Comparison of ENCODE assay signal across 1 cellular context in the genomic region with DNA sequence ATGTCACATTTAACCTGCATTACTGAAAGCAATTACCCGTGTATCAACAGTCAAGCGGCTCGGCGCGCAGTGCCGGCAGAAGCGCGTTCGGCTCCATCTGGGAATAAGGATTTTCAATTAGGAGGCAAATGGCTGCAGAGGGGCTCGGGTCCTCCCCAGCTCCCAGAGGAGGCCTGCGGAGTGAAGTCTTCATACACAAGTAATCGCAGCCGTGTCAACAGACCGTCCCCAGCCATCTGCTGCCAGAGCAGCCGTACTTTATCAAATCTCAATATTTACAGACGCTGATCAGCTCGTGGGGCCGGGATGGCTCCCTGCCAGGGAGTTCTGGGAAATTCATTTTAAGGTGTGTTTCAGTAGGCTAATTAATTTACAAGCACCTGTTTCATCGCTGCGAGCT.
TF ChIP-seq lines count a peak whose summit lies in the region.

No MANE protein-coding gene starts in this region.

TF ChIP-seq in GM23338, 12 proteins besides CTCF, POLR2A, EP300 and RAD21 (continued from another document):
- TF ChIP-seq, protein P1, sequence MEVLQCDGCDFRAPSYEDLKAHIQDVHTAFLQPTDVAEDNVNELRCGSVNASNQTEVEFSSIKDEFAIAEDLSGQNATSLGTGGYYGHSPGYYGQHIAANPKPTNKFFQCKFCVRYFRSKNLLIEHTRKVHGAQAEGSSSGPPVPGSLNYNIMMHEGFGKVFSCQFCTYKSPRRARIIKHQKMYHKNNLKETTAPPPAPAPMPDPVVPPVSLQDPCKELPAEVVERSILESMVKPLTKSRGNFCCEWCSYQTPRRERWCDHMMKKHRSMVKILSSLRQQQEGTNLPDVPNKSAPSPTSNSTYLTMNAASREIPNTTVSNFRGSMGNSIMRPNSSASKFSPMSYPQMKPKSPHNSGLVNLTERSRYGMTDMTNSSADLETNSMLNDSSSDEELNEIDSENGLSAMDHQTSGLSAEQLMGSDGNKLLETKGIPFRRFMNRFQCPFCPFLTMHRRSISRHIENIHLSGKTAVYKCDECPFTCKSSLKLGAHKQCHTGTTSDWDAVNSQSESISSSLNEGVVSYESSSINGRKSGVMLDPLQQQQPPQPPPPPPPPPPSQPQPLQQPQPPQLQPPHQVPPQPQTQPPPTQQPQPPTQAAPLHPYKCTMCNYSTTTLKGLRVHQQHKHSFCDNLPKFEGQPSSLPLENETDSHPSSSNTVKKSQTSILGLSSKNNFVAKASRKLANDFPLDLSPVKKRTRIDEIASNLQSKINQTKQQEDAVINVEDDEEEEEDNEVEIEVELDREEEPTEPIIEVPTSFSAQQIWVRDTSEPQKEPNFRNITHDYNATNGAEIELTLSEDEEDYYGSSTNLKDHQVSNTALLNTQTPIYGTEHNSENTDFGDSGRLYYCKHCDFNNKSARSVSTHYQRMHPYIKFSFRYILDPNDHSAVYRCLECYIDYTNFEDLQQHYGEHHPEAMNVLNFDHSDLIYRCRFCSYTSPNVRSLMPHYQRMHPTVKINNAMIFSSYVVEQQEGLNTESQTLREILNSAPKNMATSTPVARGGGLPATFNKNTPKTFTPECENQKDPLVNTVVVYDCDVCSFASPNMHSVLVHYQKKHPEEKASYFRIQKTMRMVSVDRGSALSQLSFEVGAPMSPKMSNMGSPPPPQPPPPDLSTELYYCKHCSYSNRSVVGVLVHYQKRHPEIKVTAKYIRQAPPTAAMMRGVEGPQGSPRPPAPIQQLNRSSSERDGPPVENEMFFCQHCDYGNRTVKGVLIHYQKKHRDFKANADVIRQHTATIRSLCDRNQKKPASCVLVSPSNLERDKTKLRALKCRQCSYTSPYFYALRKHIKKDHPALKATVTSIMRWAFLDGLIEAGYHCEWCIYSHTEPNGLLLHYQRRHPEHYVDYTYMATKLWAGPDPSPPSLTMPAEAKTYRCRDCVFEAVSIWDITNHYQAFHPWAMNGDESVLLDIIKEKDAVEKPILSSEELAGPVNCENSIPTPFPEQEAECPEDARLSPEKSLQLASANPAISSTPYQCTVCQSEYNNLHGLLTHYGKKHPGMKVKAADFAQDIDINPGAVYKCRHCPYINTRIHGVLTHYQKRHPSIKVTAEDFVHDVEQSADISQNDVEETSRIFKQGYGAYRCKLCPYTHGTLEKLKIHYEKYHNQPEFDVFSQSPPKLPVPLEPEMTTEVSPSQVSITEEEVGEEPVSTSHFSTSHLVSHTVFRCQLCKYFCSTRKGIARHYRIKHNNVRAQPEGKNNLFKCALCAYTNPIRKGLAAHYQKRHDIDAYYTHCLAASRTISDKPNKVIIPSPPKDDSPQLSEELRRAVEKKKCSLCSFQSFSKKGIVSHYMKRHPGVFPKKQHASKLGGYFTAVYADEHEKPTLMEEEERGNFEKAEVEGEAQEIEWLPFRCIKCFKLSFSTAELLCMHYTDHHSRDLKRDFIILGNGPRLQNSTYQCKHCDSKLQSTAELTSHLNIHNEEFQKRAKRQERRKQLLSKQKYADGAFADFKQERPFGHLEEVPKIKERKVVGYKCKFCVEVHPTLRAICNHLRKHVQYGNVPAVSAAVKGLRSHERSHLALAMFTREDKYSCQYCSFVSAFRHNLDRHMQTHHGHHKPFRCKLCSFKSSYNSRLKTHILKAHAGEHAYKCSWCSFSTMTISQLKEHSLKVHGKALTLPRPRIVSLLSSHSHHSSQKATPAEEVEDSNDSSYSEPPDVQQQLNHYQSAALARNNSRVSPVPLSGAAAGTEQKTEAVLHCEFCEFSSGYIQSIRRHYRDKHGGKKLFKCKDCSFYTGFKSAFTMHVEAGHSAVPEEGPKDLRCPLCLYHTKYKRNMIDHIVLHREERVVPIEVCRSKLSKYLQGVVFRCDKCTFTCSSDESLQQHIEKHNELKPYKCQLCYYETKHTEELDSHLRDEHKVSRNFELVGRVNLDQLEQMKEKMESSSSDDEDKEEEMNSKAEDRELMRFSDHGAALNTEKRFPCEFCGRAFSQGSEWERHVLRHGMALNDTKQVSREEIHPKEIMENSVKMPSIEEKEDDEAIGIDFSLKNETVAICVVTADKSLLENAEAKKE (CRISPR knock-in tag; IDR thresholded peaks at IDR 0.05): no peak
- TF ChIP-seq, protein P2, sequence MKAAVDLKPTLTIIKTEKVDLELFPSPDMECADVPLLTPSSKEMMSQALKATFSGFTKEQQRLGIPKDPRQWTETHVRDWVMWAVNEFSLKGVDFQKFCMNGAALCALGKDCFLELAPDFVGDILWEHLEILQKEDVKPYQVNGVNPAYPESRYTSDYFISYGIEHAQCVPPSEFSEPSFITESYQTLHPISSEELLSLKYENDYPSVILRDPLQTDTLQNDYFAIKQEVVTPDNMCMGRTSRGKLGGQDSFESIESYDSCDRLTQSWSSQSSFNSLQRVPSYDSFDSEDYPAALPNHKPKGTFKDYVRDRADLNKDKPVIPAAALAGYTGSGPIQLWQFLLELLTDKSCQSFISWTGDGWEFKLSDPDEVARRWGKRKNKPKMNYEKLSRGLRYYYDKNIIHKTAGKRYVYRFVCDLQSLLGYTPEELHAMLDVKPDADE (IDR thresholded peaks at IDR 0.05): no peak
- TF ChIP-seq EZH2phosphoT487 (IDR thresholded peaks at IDR 0.05; ENCODE audit: unreplicated experiment) (no peak), JUNB (IDR thresholded peaks at IDR 0.05; ENCODE audit: unreplicated experiment) (no peak)
- TF ChIP-seq, protein P3, sequence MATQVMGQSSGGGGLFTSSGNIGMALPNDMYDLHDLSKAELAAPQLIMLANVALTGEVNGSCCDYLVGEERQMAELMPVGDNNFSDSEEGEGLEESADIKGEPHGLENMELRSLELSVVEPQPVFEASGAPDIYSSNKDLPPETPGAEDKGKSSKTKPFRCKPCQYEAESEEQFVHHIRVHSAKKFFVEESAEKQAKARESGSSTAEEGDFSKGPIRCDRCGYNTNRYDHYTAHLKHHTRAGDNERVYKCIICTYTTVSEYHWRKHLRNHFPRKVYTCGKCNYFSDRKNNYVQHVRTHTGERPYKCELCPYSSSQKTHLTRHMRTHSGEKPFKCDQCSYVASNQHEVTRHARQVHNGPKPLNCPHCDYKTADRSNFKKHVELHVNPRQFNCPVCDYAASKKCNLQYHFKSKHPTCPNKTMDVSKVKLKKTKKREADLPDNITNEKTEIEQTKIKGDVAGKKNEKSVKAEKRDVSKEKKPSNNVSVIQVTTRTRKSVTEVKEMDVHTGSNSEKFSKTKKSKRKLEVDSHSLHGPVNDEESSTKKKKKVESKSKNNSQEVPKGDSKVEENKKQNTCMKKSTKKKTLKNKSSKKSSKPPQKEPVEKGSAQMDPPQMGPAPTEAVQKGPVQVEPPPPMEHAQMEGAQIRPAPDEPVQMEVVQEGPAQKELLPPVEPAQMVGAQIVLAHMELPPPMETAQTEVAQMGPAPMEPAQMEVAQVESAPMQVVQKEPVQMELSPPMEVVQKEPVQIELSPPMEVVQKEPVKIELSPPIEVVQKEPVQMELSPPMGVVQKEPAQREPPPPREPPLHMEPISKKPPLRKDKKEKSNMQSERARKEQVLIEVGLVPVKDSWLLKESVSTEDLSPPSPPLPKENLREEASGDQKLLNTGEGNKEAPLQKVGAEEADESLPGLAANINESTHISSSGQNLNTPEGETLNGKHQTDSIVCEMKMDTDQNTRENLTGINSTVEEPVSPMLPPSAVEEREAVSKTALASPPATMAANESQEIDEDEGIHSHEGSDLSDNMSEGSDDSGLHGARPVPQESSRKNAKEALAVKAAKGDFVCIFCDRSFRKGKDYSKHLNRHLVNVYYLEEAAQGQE (IDR thresholded peaks at IDR 0.05; ENCODE audit: unreplicated experiment): no peak
